15 cellular contexts compared by ENCODE assay signal in genomic region chr6:157860505-157860991, GRCh38. TPM values are rescaled to one million over a fixed set of nuclear protein-coding genes. Genes with fewer than 3 reads are reported as not detected.
A peak's percentile ranks its signal among the peaks of the same experiment; 100 is the strongest.
DNase-seq lines count a peak whose midpoint lies in the region; ATAC-seq, FAIRE-seq and TF ChIP-seq lines count a peak whose summit lies in the region.
"Had no signal": no experiment of that assay in that cellular context is flagged by ENCODE, and none has a peak within 500 bp of the region (broad histone marks: within the 10 kb centered on the region; RNA-seq: fewer than 3 reads in every experiment).

No MANE protein-coding gene starts in this region.

- POLR2A ChIA-PET in activated CD4-positive, alpha-beta T cell treated with anti-CD3 and anti-CD28 coated beads for 36 hours (lab: Charles Lee), result interaction anchor here (0.6 to 1.1 kb wide), 5 partner anchors 12 to 96 kb away, joined by 3 to 6 read pairs (median 3); no protein-coding TSS in a partner anchor

- DNase-seq in activated CD4-positive, alpha-beta T cell treated with anti-CD3 and anti-CD28 coated beads for 36 hours, result peak; percentile 48
- no peak for DNase-seq in activated CD4-positive, alpha-beta T cell treated with anti-CD3 and anti-CD28 coated beads, Interleukin-2, amount 50 U/mL, for 1 hour
- DNase-seq in RCC 7860 (ENCODE audit: low spot score) (peak; percentile 27), astrocyte of the spinal cord (ENCODE audit: low read depth, low spot score) (peak; percentile 49), nephron progenitor cell (no peak), NCI-H2196 (lab: John Stamatoyannopoulos, UW; ENCODE audit: unreplicated experiment) (no peak), lower lobe of right lung (no peak)
- DNase-seq: brain microvascular endothelial cell, GM23248, Karpas-422, left ventricle myocardium inferior, NCI-H2081 treated with DMSO at 0.1 percent for 48 hours, PC-9 had no signal

- in situ Hi-C loops in astrocyte of the spinal cord (cut with HindIII; ENCODE audit: low sequenced_read_pairs), result no loop called here

- H3K4me3 ChIP-seq in astrocyte of the spinal cord (ENCODE audit: low read depth, low read length) (no peak overlapping the region), lower lobe of right lung (no peak overlapping the region)
- H3K4me3 ChIP-seq: GM23248, left ventricle myocardium inferior, PC-9 had no signal

- no peak overlapping the region for H3K4me3 Mint-ChIP-seq in activated CD4-positive, alpha-beta T cell treated with anti-CD3 and anti-CD28 coated beads for 36 hours
- H3K4me3 Mint-ChIP-seq in nephron progenitor cell, result no peak overlapping the region

- H3K27me3 Mint-ChIP-seq in activated CD4-positive, alpha-beta T cell treated with anti-CD3 and anti-CD28 coated beads for 36 hours, result no peaks in the 10 kb centered on the region
- no peaks in the 10 kb centered on the region for H3K27me3 Mint-ChIP-seq in nephron progenitor cell (ENCODE audit: low read depth, poor library complexity)
- H3K27me3 Mint-ChIP-seq: progenitor cell of endocrine pancreas had no signal

- peak; percentile 91 for ATAC-seq in activated CD4-positive, alpha-beta T cell treated with anti-CD3 and anti-CD28 coated beads for 36 hours
- ATAC-seq in GM21423 (IDR thresholded peaks at IDR 0.05; ENCODE audit: unreplicated experiment) (no peak), lower lobe of right lung (no peak)

- no peaks in the 10 kb centered on the region for H3K36me3 ChIP-seq in lower lobe of right lung
- H3K36me3 ChIP-seq: brain microvascular endothelial cell, left ventricle myocardium inferior had no signal

- TF ChIP-seq CTCF in astrocyte of the spinal cord (IDR thresholded peaks at IDR 0.05; ENCODE audit: low read depth, low read length) (no peak), nephron progenitor cell (IDR thresholded peaks at IDR 0.05) (no peak), lower lobe of right lung (IDR thresholded peaks at IDR 0.05) (no peak)

- H3K27ac Mint-ChIP-seq in activated CD4-positive, alpha-beta T cell treated with anti-CD3 and anti-CD28 coated beads for 36 hours, result no peak overlapping the region
- H3K27ac Mint-ChIP-seq in nephron progenitor cell, result peak overlapping the region; percentile 74
- H3K27ac Mint-ChIP-seq: progenitor cell of endocrine pancreas had no signal

- intact Hi-C loops in activated CD4-positive, alpha-beta T cell treated with anti-CD3 and anti-CD28 coated beads for 36 hours (cut with DNase I, micrococcal nuclease), result loop anchor here (1.0 to 5.0 kb wide), 5 partner anchors 16 to 99 kb away; no protein-coding TSS in a partner anchor
- intact Hi-C loops in lower lobe of right lung (cut with DNase I), result no loop called here

- H3K36me3 Mint-ChIP-seq in activated CD4-positive, alpha-beta T cell treated with anti-CD3 and anti-CD28 coated beads for 36 hours (ENCODE audit: low read depth), result peaks cover 38% of the 10 kb centered on the region
- H3K36me3 Mint-ChIP-seq in nephron progenitor cell (ENCODE audit: low read depth), result peaks cover 26% of the 10 kb centered on the region

- H3K27me3 ChIP-seq in lower lobe of right lung (ENCODE audit: low read depth), result no peaks in the 10 kb centered on the region
- H3K27me3 ChIP-seq: brain microvascular endothelial cell had no signal

- no peaks in the 10 kb centered on the region for H3K9me3 ChIP-seq in lower lobe of right lung

- H3K4me1 ChIP-seq in lower lobe of right lung, result peaks cover 26% of the 10 kb centered on the region

- H3K4me1 Mint-ChIP-seq in activated CD4-positive, alpha-beta T cell treated with anti-CD3 and anti-CD28 coated beads for 36 hours, result peaks cover 73% of the 10 kb centered on the region
- peaks cover 46% of the 10 kb centered on the region for H3K4me1 Mint-ChIP-seq in nephron progenitor cell

- CTCF ChIA-PET in activated CD4-positive, alpha-beta T cell treated with anti-CD3 and anti-CD28 coated beads for 36 hours (lab: Charles Lee), result interaction anchor here (0.9 to 4.3 kb wide), 4 partner anchors 12 to 104 kb away, joined by 4 to 16 read pairs (median 6); no protein-coding TSS in a partner anchor

- H3K27ac ChIP-seq in lower lobe of right lung, result no peak overlapping the region
- H3K27ac ChIP-seq: brain microvascular endothelial cell, GM23248, left ventricle myocardium inferior, PC-9 had no signal

- FAIRE-seq in RCC 7860 (lab: Jason Lieb, UNC), result peak; percentile 75

- H3K9me3 Mint-ChIP-seq in activated CD4-positive, alpha-beta T cell treated with anti-CD3 and anti-CD28 coated beads for 36 hours (ENCODE audit: low read depth), result peaks cover 8% of the 10 kb centered on the region
- peaks cover 16% of the 10 kb centered on the region for H3K9me3 Mint-ChIP-seq in nephron progenitor cell

RNA-seq across cellular contexts. Expression of gene SNX9, which starts 37.5 kb away (rescaled TPM):
- total RNA-seq in activated CD4-positive, alpha-beta T cell treated with anti-CD3 and anti-CD28 coated beads for 36 hours, result 10 to 100 TPM; 39.4 to 43.3 TPM
- 25.0 TPM for total RNA-seq in lower lobe of right lung

Comparison
In these comparisons a context has a peak if more than half of its experiments do, and no peak if none do; other contexts are left out.
1. DNase-seq: peak in activated CD4-positive, alpha-beta T cell treated with anti-CD3 and anti-CD28 coated beads for 36 hours (single experiment), RCC 7860 (single experiment) and astrocyte of the spinal cord (single experiment); none in activated CD4-positive, alpha-beta T cell treated with anti-CD3 and anti-CD28 coated beads, Interleukin-2, amount 50 U/mL, for 1 hour (single experiment), nephron progenitor cell (single experiment), NCI-H2196 (single experiment) and lower lobe of right lung (single experiment).